ENCODE assay signal across 21 cellular contexts in genomic region chr1:8342325-8342724, GRCh38. TPM values are rescaled to one million over a fixed set of nuclear protein-coding genes. Genes with fewer than 3 reads are reported as not detected.
DNase-seq lines count a peak whose midpoint lies in the region; ATAC-seq, FAIRE-seq and TF ChIP-seq lines count a peak whose summit lies in the region.
"Had no signal": no experiment of that assay in that cellular context is flagged by ENCODE, and none has a peak within 500 bp of the region (broad histone marks: within the 10 kb centered on the region; RNA-seq: fewer than 3 reads in every experiment).

No MANE protein-coding gene starts in this region.

- intact Hi-C loops in HepG2 (cut with micrococcal nuclease; ENCODE audit: unreplicated experiment) (no loop called here), right lobe of liver (cut with DNase I) (loop anchor here in 1 of 2 donors (10.0 kb wide), 1 partner anchor 368 kb away; no protein-coding TSS in a partner anchor), OCI-LY7 (cut with micrococcal nuclease; ENCODE audit: unreplicated experiment) (no loop called here)

- no peaks in the 10 kb centered on the region for H3K9me2 ChIP-seq in OCI-LY7 (ENCODE audit: insufficient read depth, low read length)

- H3K4me1 ChIP-seq in HepG2 (ENCODE audit: insufficient read depth, low read length) (peaks cover 35% of the 10 kb centered on the region), right lobe of liver (no peaks in the 10 kb centered on the region), OCI-LY7 (ENCODE audit: insufficient read depth, low read length, poor library complexity, severe bottlenecking) (no peaks in the 10 kb centered on the region)
- H3K4me1 ChIP-seq: breast epithelium, parathyroid adenoma had no signal

- peaks cover 20% of the 10 kb centered on the region for H3K36me3 Mint-ChIP-seq in nephron (ENCODE audit: low read depth)

- POLR2A ChIA-PET in HepG2 (lab: Yijun Ruan, JAX) (interaction anchor here (1.2 kb wide), 2 partner anchors 326 to 367 kb away, joined by 3 to 4 read pairs; no protein-coding TSS in a partner anchor), OCI-LY7 (lab: Charles Lee) (interaction anchor here (0.6 kb wide), 1 partner anchor 61 kb away, joined by 4 read pairs; no protein-coding TSS in a partner anchor)

- peak; percentile 60; the same call in 1 of the 2 replicates for TF ChIP-seq RAD21 in HepG2 (CRISPR knock-in tag; IDR thresholded peaks at IDR 0.05)

- H3K9me3 ChIP-seq in HepG2 (ENCODE audit: low read length) (no peaks in the 10 kb centered on the region), right lobe of liver (no peaks in the 10 kb centered on the region), OCI-LY7 (ENCODE audit: low read length) (no peaks in the 10 kb centered on the region)
- H3K9me3 ChIP-seq: breast epithelium, spleen had no signal

- no peaks in the 10 kb centered on the region for H3K79me2 ChIP-seq in HepG2 (ENCODE audit: insufficient read depth, low read length)
- no peaks in the 10 kb centered on the region for H3K79me2 ChIP-seq in OCI-LY7 (ENCODE audit: insufficient read depth, low read depth, low read length)
- H3K79me2 ChIP-seq: parathyroid adenoma had no signal

- peak; percentile 73 for DNase-seq in HepG2 (ENCODE audit: low spot score)
- DNase-seq in right lobe of liver: no peak
- DNase-seq in brain microvascular endothelial cell: peak; percentile 44
- DNase-seq in H7: no peak
- no peak for DNase-seq in OCI-LY7 (ENCODE audit: low spot score)
- DNase-seq in HT-29 (ENCODE audit: low spot score): no peak
- DNase-seq in activated CD8-positive, alpha-beta memory T cell treated with anti-CD3 and anti-CD28 coated beads, Interleukin-2, amount 50 U/mL, for 48 hours: no peak
- DNase-seq: ACHN; activated CD4-positive, alpha-beta T cell treated with anti-CD3 and anti-CD28 coated beads, Interleukin-2, amount 10 ng/mL, durations not matched to agents 7 days and 5 days; activated naive CD4-positive, alpha-beta T cell treated with anti-CD3 and anti-CD28 coated beads, Interleukin-2, amount 50 U/mL, for 16 hours; COR-L47; effector CD4-positive, alpha-beta T cell; NCI-H187; NCI-H446 treated with DMSO at 0.1 percent for 48 hours; spleen had no signal

- peaks cover 25% of the 10 kb centered on the region for H3K4me1 Mint-ChIP-seq in nephron
- H3K4me1 Mint-ChIP-seq: activated CD4-positive, alpha-beta T cell treated with anti-CD3 and anti-CD28 coated beads, Interleukin-2, amount 10 ng/mL, durations not matched to agents 7 days and 5 days; stimulated activated memory B cell treated with anti-CD40 and anti-IgM and Interleukin-4, amounts not matched to agents 10 μg/mL and 1 μg/mL and 100 μg/mL, for 72 hours had no signal

- no peak for TF ChIP-seq EP300 in HepG2 (IDR thresholded peaks at IDR 0.05; ENCODE audit: low read depth in 2 of 2, low read length in 2 of 2)
- no peak for TF ChIP-seq EP300 in HepG2 (CRISPR knock-in tag; IDR thresholded peaks at IDR 0.05; ENCODE audit: borderline replicate concordance)

- WGBS in HepG2 (ENCODE audit: low lambda C conversion rate): 29% methylated on average over 10 of the region's 10 CpGs
- 78% methylated on average over 3 of the region's 10 CpGs for WGBS in right lobe of liver (ENCODE audit: insufficient coverage, low coverage, low lambda C conversion rate, missing lambda C conversion rate)

- H2AFZ ChIP-seq in HepG2 (ENCODE audit: low read length) (no peak overlapping the region), OCI-LY7 (ENCODE audit: low read length) (no peak overlapping the region)
- H2AFZ ChIP-seq: parathyroid adenoma had no signal

- H3K4me2 ChIP-seq in HepG2 (ENCODE audit: low read depth, low read length) (peak overlapping the region; percentile 27; the same call in 1 of the 2 replicates), OCI-LY7 (ENCODE audit: low read length) (no peak overlapping the region)

- H3K4me3 Mint-ChIP-seq in nephron: peak overlapping the region in 1 of 3 experiments; percentile 38
- H3K4me3 Mint-ChIP-seq: activated CD4-positive, alpha-beta T cell treated with anti-CD3 and anti-CD28 coated beads, Interleukin-2, amount 10 ng/mL, durations not matched to agents 7 days and 5 days; stimulated activated memory B cell treated with anti-CD40 and anti-IgM and Interleukin-4, amounts not matched to agents 10 μg/mL and 1 μg/mL and 100 μg/mL, for 72 hours; type B pancreatic cell had no signal

- H3K4me3 ChIP-seq in HepG2 (replicated peaks in 1 of 3; ENCODE audit: insufficient read depth in 1 of 3, low read depth in 2 of 3, low read length in 3 of 3): no peak overlapping the region
- no peak overlapping the region for H3K4me3 ChIP-seq in right lobe of liver
- H3K4me3 ChIP-seq in brain microvascular endothelial cell (ENCODE audit: low read depth, low read length): no peak overlapping the region
- no peak overlapping the region for H3K4me3 ChIP-seq in H7 (ENCODE audit: insufficient read depth, low read depth, low read length)
- H3K4me3 ChIP-seq in OCI-LY7 (ENCODE audit: low read depth, low read length, poor library complexity, severe bottlenecking): no peak overlapping the region
- H3K4me3 ChIP-seq: spleen had no signal

- FAIRE-seq in HepG2 (lab: Jason Lieb, UNC): peak; percentile 15
- FAIRE-seq: H1 had no signal

- in situ Hi-C loops in HepG2 (cut with HindIII; ENCODE audit: extremely low pct_ligation_motif_present, low pct_unique_long_range_greater_than_20kb) (no loop called here), brain microvascular endothelial cell (cut with HindIII; ENCODE audit: low pct_ligation_motif_present, low sequenced_read_pairs) (no loop called here)

- H3K27ac ChIP-seq in HepG2 (ENCODE audit: extremely low read length, insufficient read depth, low read length): no peak overlapping the region
- no peak overlapping the region for H3K27ac ChIP-seq in right lobe of liver
- H3K27ac ChIP-seq in brain microvascular endothelial cell: peak overlapping the region; percentile 94
- H3K27ac ChIP-seq in OCI-LY7 (ENCODE audit: low read depth, low read length, poor library complexity, severe bottlenecking): no peak overlapping the region
- H3K27ac ChIP-seq: parathyroid adenoma had no signal

- no TSS peak for BruUV-seq in HepG2 (replicated peaks; lab: Mats Ljungman, UMichigan)
- no TSS peak for BruUV-seq in OCI-LY7 (replicated peaks; lab: Mats Ljungman, UMichigan)

- H3K9me3 Mint-ChIP-seq in nephron: no peaks in the 10 kb centered on the region
- H3K9me3 Mint-ChIP-seq: activated CD4-positive, alpha-beta T cell treated with anti-CD3 and anti-CD28 coated beads, Interleukin-2, amount 10 ng/mL, durations not matched to agents 7 days and 5 days; type B pancreatic cell had no signal

- H3K27me3 ChIP-seq in HepG2 (ENCODE audit: control insufficient read depth in 1 of 2, insufficient read depth in 2 of 2, low read length in 2 of 2) (peaks cover 5 to 46% of the 10 kb centered on the region in 2 experiments; a peak in 4 of 5 replicates), right lobe of liver (no peaks in the 10 kb centered on the region), brain microvascular endothelial cell (replicated peaks) (no peaks in the 10 kb centered on the region), H7 (ENCODE audit: control insufficient read depth, insufficient read depth, low read length) (no peaks in the 10 kb centered on the region)
- H3K27me3 ChIP-seq: breast epithelium, spleen had no signal

- TF ChIP-seq CTCF in HepG2 (CRISPR knock-in tag; IDR thresholded peaks at IDR 0.05) (peak; percentile 74), right lobe of liver (IDR thresholded peaks at IDR 0.05) (no peak), brain microvascular endothelial cell (IDR thresholded peaks at IDR 0.05; ENCODE audit: low read depth, low read length, missing control alignments) (peak; percentile 39), nephron (IDR thresholded peaks at IDR 0.05; ENCODE audit: unreplicated experiment in 3 of 3) (no peak), OCI-LY7 (conservative IDR thresholded peaks at IDR 0.05; ENCODE audit: low read length) (no peak)

- peak; percentile 63 for ATAC-seq in HepG2
- ATAC-seq in right lobe of liver: no peak

- peaks cover 6% of the 10 kb centered on the region for H3K27me3 Mint-ChIP-seq in nephron (ENCODE audit: low read depth)
- H3K27me3 Mint-ChIP-seq: activated CD4-positive, alpha-beta T cell treated with anti-CD3 and anti-CD28 coated beads, Interleukin-2, amount 10 ng/mL, durations not matched to agents 7 days and 5 days; type B pancreatic cell had no signal

- CTCF ChIA-PET in HepG2 (lab: Yijun Ruan, JAX; ENCODE audit: low intra/inter-chr PET ratio, low total read pairs): interaction anchor here (2.7 kb wide), 1 partner anchor 366 kb away, joined by 12 read pairs; no protein-coding TSS in a partner anchor
- CTCF ChIA-PET in OCI-LY7 (lab: Charles Lee; ENCODE audit: unreplicated experiment): interaction anchor here (0.6 kb wide), 1 partner anchor 14 kb away, joined by 3 read pairs; no protein-coding TSS in a partner anchor

- H4K20me1 ChIP-seq in HepG2 (ENCODE audit: insufficient read depth, low read length) (no peaks in the 10 kb centered on the region), OCI-LY7 (ENCODE audit: insufficient read depth, low read length) (no peaks in the 10 kb centered on the region)

- no peaks in the 10 kb centered on the region for H3K36me3 ChIP-seq in HepG2 (replicated peaks in 1 of 2; ENCODE audit: control insufficient read depth in 1 of 2, insufficient read depth in 2 of 2, low read length in 2 of 2)
- H3K36me3 ChIP-seq in right lobe of liver: no peaks in the 10 kb centered on the region
- H3K36me3 ChIP-seq in brain microvascular endothelial cell (replicated peaks): no peaks in the 10 kb centered on the region
- no peaks in the 10 kb centered on the region for H3K36me3 ChIP-seq in H7 (replicated peaks; ENCODE audit: control insufficient read depth, insufficient read depth, low read length)
- H3K36me3 ChIP-seq in OCI-LY7 (ENCODE audit: insufficient read depth, low read length): no peaks in the 10 kb centered on the region
- H3K36me3 ChIP-seq: breast epithelium had no signal

- peak overlapping the region; percentile 12 to 61 (median 55) for H3K27ac Mint-ChIP-seq in nephron
- H3K27ac Mint-ChIP-seq: activated CD4-positive, alpha-beta T cell treated with anti-CD3 and anti-CD28 coated beads, Interleukin-2, amount 10 ng/mL, durations not matched to agents 7 days and 5 days; stimulated activated memory B cell treated with anti-CD40 and anti-IgM and Interleukin-4, amounts not matched to agents 10 μg/mL and 1 μg/mL and 100 μg/mL, for 72 hours; type B pancreatic cell had no signal

- TF ChIP-seq POLR2A in HepG2 (IDR thresholded peaks at IDR 0.05; ENCODE audit: insufficient read depth in 1 of 2, low read depth in 2 of 2, low read length in 2 of 2): no peak
- no peak for TF ChIP-seq POLR2A in right lobe of liver (IDR thresholded peaks at IDR 0.05)

- no peak overlapping the region for H3K9ac ChIP-seq in HepG2 (ENCODE audit: insufficient read depth, low read depth, low read length)
- H3K9ac ChIP-seq: parathyroid adenoma had no signal

RNA-seq across cellular contexts. Expression of gene SLC45A1, which starts 24.4 kb away (rescaled TPM):
- total RNA-seq in HepG2 (2016; rRNA removed; fragmentation: Illumina TruSeq; extraction: Trizol) (not detected in 2 replicates), right lobe of liver (under 1 TPM in 5 of 6 experiments, not detected in 1; 0.13 to 0.53 (median 0.25) TPM), OCI-LY7 (2022) (not detected in 2 replicates)
- not detected in 2 replicates for total RNA-seq in HepG2 (2016; cell fraction: cytosol; rRNA removed; fragmentation: Illumina TruSeq; extraction: Trizol; ENCODE audit: low read depth)
- total RNA-seq in HepG2 (2016; cell fraction: insoluble cytoplasmic fraction; rRNA removed; fragmentation: Illumina TruSeq; extraction: Trizol): not detected in 2 replicates
- not detected in 2 replicates for total RNA-seq in HepG2 (2016; cell fraction: membrane; rRNA removed; fragmentation: Illumina TruSeq; extraction: Trizol)
- total RNA-seq in HepG2 (2016; cell fraction: nucleus; rRNA removed; fragmentation: Illumina TruSeq; extraction: Trizol): not detected in 2 replicates
- 0.05 TPM in 1 of 2 replicates, not detected in the other for polyA plus RNA-seq in HepG2 (2011; rRNA removed)
- 0.03 TPM in 1 of 2 replicates, not detected in the other for polyA plus RNA-seq in HepG2 (2011; cell fraction: cytosol; rRNA removed)
- 0.09 TPM in 1 of 2 replicates, not detected in the other for polyA plus RNA-seq in HepG2 (2011; cell fraction: nucleus; rRNA removed)
- polyA plus RNA-seq in HepG2 (2012): not detected in 2 replicates
- not detected in 2 replicates for polyA plus RNA-seq in HepG2 (2016; cell fraction: cytosol; fragmentation: Illumina TruSeq; extraction: Trizol; ENCODE audit: low read depth)
- polyA plus RNA-seq in HepG2 (2016; cell fraction: insoluble cytoplasmic fraction; fragmentation: Illumina TruSeq; extraction: Trizol; ENCODE audit: low read depth): not detected in 2 replicates
- not detected in 2 replicates for polyA plus RNA-seq in HepG2 (2016; cell fraction: membrane; fragmentation: Illumina TruSeq; extraction: Trizol; ENCODE audit: low read depth)
- polyA plus RNA-seq in HepG2 (2016; cell fraction: nucleus; fragmentation: Illumina TruSeq; extraction: Trizol; ENCODE audit: insufficient read depth, low read depth): not detected in 2 replicates
- not detected in 2 replicates for polyA minus RNA-seq in HepG2 (2011; rRNA and poly(A)+ RNA removed; ENCODE audit: low replicate concordance)
- polyA minus RNA-seq in HepG2 (2011; cell fraction: cytosol; rRNA and poly(A)+ RNA removed): not detected in 2 replicates
- polyA minus RNA-seq in HepG2 (2011; cell fraction: nucleus; rRNA and poly(A)+ RNA removed): not detected in 2 replicates
- total RNA-seq in H7 (2014; rRNA removed; shearing (Covaris generic)): 0.90 and 1.0 TPM in 2 replicates
- total RNA-seq in OCI-LY7 (2014; rRNA removed; shearing (Covaris generic)): not detected in 2 replicates
- total RNA-seq in HT-29 (2014; rRNA removed; shearing (Covaris generic)): not detected in 2 replicates

Comparison
In these comparisons a context has a peak if more than half of its experiments do, and no peak if none do; other contexts are left out.
1. DNase-seq: peak in HepG2 (single experiment) and brain microvascular endothelial cell (single experiment); none in right lobe of liver (0 of 3), H7 (single experiment), OCI-LY7 (single experiment), HT-29 (single experiment) and activated CD8-positive, alpha-beta memory T cell treated with anti-CD3 and anti-CD28 coated beads, Interleukin-2, amount 50 U/mL, for 48 hours (single experiment).
2. CTCF ChIP-seq: peak in HepG2 (single experiment) and brain microvascular endothelial cell (single experiment); none in right lobe of liver (0 of 4), nephron (0 of 3) and OCI-LY7 (single experiment).